Comparison of ENCODE assay signal across 16 cellular contexts in genomic region chr2:112985090-112985489, GRCh38. TPM values are rescaled to one million over a fixed set of nuclear protein-coding genes. Genes with fewer than 3 reads are reported as not detected.
DNase-seq lines count a peak whose midpoint lies in the region; ATAC-seq lines count a peak whose summit lies in the region.
"Had no signal": no experiment of that assay in that cellular context is flagged by ENCODE, and none has a peak within 500 bp of the region (broad histone marks: within the 10 kb centered on the region; RNA-seq: fewer than 3 reads in every experiment).

No MANE protein-coding gene starts in this region.

- no peak overlapping the region for H3K4me3 Mint-ChIP-seq in activated naive CD8-positive, alpha-beta T cell treated with anti-CD3 and anti-CD28 coated beads, Interleukin-2, amount 50 U/mL, for 24 hours

- peaks cover 20% of the 10 kb centered on the region for H3K4me1 Mint-ChIP-seq in activated naive CD8-positive, alpha-beta T cell treated with anti-CD3 and anti-CD28 coated beads, Interleukin-2, amount 50 U/mL, for 24 hours

- H3K36me3 Mint-ChIP-seq in activated naive CD8-positive, alpha-beta T cell treated with anti-CD3 and anti-CD28 coated beads, Interleukin-2, amount 50 U/mL, for 24 hours (ENCODE audit: low read depth): no peaks in the 10 kb centered on the region

- peak overlapping the region; percentile 55 for H3K27ac ChIP-seq in thymus (ENCODE audit: low read depth)

- H3K27ac Mint-ChIP-seq in activated naive CD8-positive, alpha-beta T cell treated with anti-CD3 and anti-CD28 coated beads, Interleukin-2, amount 50 U/mL, for 24 hours: peak overlapping the region; percentile 22

- no peaks in the 10 kb centered on the region for H3K9me3 ChIP-seq in thymus (ENCODE audit: control insufficient read depth)

- H3K36me3 ChIP-seq in thymus (ENCODE audit: control insufficient read depth, insufficient read depth): no peaks in the 10 kb centered on the region

- no peaks in the 10 kb centered on the region for H3K27me3 Mint-ChIP-seq in activated naive CD8-positive, alpha-beta T cell treated with anti-CD3 and anti-CD28 coated beads, Interleukin-2, amount 50 U/mL, for 24 hours

- ATAC-seq in activated naive CD8-positive, alpha-beta T cell treated with anti-CD3 and anti-CD28 coated beads, Interleukin-2, amount 50 U/mL, for 24 hours: peak; percentile 87
- ATAC-seq in GM21360 (IDR thresholded peaks at IDR 0.05; ENCODE audit: unreplicated experiment) (no peak), GM19463 (IDR thresholded peaks at IDR 0.05; ENCODE audit: unreplicated experiment) (no peak)
- ATAC-seq: Panc1, SK-N-SH treated with all-trans-retinoic acid at 6 μM for 48 hours had no signal

- WGBS in thymus: 69% methylated on average over 5 of the region's 5 CpGs

- peak; percentile 21 for DNase-seq in stimulated activated CD4-positive, alpha-beta T cell treated with anti-CD3 and anti-CD28 coated beads, Interleukin-4, amount 100 ng/mL, for 1 hour
- no peak for DNase-seq in stimulated activated CD4-positive, alpha-beta T cell treated with anti-CD3 and anti-CD28 coated beads, Interleukin-4, amount 100 ng/mL, for 4 hours
- DNase-seq in activated CD8-positive, alpha-beta memory T cell treated with anti-CD3 and anti-CD28 coated beads, Interleukin-2, amount 50 U/mL, for 4 hours: peak; percentile 26
- no peak for DNase-seq in activated naive CD8-positive, alpha-beta T cell treated with anti-CD3 and anti-CD28 coated beads, Interleukin-2, amount 50 U/mL, for 24 hours
- no peak for DNase-seq in DMS79 (lab: John Stamatoyannopoulos, UW)
- DNase-seq: hippocampal formation, midbrain, NCI-H146, NCI-H2227 treated with DMSO at 0.1 percent for 48 hours, retina had no signal

- H3K9me3 Mint-ChIP-seq in activated naive CD8-positive, alpha-beta T cell treated with anti-CD3 and anti-CD28 coated beads, Interleukin-2, amount 50 U/mL, for 24 hours: peaks cover 14% of the 10 kb centered on the region

- no peaks in the 10 kb centered on the region for H3K27me3 ChIP-seq in thymus (ENCODE audit: control insufficient read depth, insufficient read depth)

- no peak overlapping the region for H3K4me3 ChIP-seq in thymus (ENCODE audit: low read length)

- H3K4me1 ChIP-seq in thymus (ENCODE audit: control insufficient read depth, insufficient read depth, low read length): peaks cover 6% of the 10 kb centered on the region

RNA-seq across cellular contexts. Expression of gene IL36G, which starts 7.3 kb away (rescaled TPM):
- 2.7 TPM for polyA plus RNA-seq in thymus
- polyA plus RNA-seq: AG04450 had no signal

RNA-seq across cellular contexts. Expression of gene IL36A, which starts 20.2 kb away (rescaled TPM):
- 0.30 TPM for polyA plus RNA-seq in thymus
- polyA plus RNA-seq: AG04450 had no signal

Comparison
In these comparisons a context has a peak if more than half of its experiments do, and no peak if none do; other contexts are left out.
1. DNase-seq: peak in stimulated activated CD4-positive, alpha-beta T cell treated with anti-CD3 and anti-CD28 coated beads, Interleukin-4, amount 100 ng/mL, for 1 hour (single experiment) and activated CD8-positive, alpha-beta memory T cell treated with anti-CD3 and anti-CD28 coated beads, Interleukin-2, amount 50 U/mL, for 4 hours (single experiment); none in stimulated activated CD4-positive, alpha-beta T cell treated with anti-CD3 and anti-CD28 coated beads, Interleukin-4, amount 100 ng/mL, for 4 hours (0 of 2), activated naive CD8-positive, alpha-beta T cell treated with anti-CD3 and anti-CD28 coated beads, Interleukin-2, amount 50 U/mL, for 24 hours (single experiment) and DMS79 (single experiment).